8 cellular contexts compared by ENCODE assay signal in genomic region chr15:29268706-29269484, GRCh38. TPM values are rescaled to one million over a fixed set of nuclear protein-coding genes. Genes with fewer than 3 reads are reported as not detected.
DNase-seq lines count a peak whose midpoint lies in the region; ATAC-seq, FAIRE-seq and TF ChIP-seq lines count a peak whose summit lies in the region.

No MANE protein-coding gene starts in this region.

- ATAC-seq in GM19372 (IDR thresholded peaks at IDR 0.05; ENCODE audit: low read depth, unreplicated experiment) (peak; percentile 18), HG03469 (IDR thresholded peaks at IDR 0.05; ENCODE audit: unreplicated experiment) (peak; percentile 10), GM12878 (peak; percentile 62)

- H3K4me2 ChIP-seq in GM12878 (ENCODE audit: control insufficient read depth, insufficient read depth) = peak overlapping the region; percentile 83

- CTCF ChIA-PET in BJ (lab: Yijun Ruan, JAX) (interaction anchor here (1.4 kb wide), 1 partner anchor 165 kb away, joined by 3 read pairs; no protein-coding TSS in a partner anchor), GM12878 (lab: Yijun Ruan, JAX) (interaction anchor here (1.1 to 1.9 kb wide), 2 partner anchors 129 to 167 kb away, joined by 3 to 7 read pairs; no protein-coding TSS in a partner anchor)

- no peak for TF ChIP-seq CTCF in BJ (IDR thresholded peaks at IDR 0.05; ENCODE audit: insufficient read depth, low read depth, low read length)
- no peak for TF ChIP-seq CTCF in GM12878 (IDR thresholded peaks at IDR 0.05 in 2 of 3, conservative IDR thresholded peaks at IDR 0.05 in 1 of 3; ENCODE audit: control insufficient read depth in 2 of 3, extremely low read depth in 1 of 3, insufficient read depth in 1 of 3, low read depth in 3 of 3, low read length in 3 of 3)

- DNase-seq in BJ (ENCODE audit: low read depth) (no peak), GM12878 (ENCODE audit: low read depth, low spot score) (peak; percentile 7), small intestine (peak; percentile 49), NCI-H2196 treated with DMSO at 0.1 percent for 48 hours (lab: John Stamatoyannopoulos, UW; ENCODE audit: unreplicated experiment) (no peak)
- DNase-seq in T-helper 2 cell treated with Interferon-gamma antibody and Interleukin-4, amounts not matched to agents 5 μg/mL and 100 μg/mL, for 36 hours (ENCODE audit: low spot score) = peak; percentile 42

- H3K9me3 Mint-ChIP-seq in T-helper 2 cell treated with Interferon-gamma antibody and Interleukin-4, amounts not matched to agents 5 μg/mL and 100 μg/mL, for 36 hours = no peaks in the 10 kb centered on the region

- SMC1A ChIA-PET in GM12878 (lab: Charles Lee; ENCODE audit: uncharacterized antibody, unreplicated experiment) = interaction anchor here (0.8 to 1.7 kb wide), 4 partner anchors 10 to 167 kb away, joined by 3 to 4 read pairs (median 4); no protein-coding TSS in a partner anchor

- no peaks in the 10 kb centered on the region for H4K20me1 ChIP-seq in GM12878 (ENCODE audit: control insufficient read depth, insufficient read depth)

- peak overlapping the region; percentile 60 for H2AFZ ChIP-seq in GM12878 (ENCODE audit: control insufficient read depth, low read depth, low read length)

- H3K4me3 ChIP-seq in BJ (ENCODE audit: low read depth, low read length) (peak overlapping the region; percentile 52), GM12878 (peak overlapping the region; percentile 97), iPS-18c (ENCODE audit: insufficient read depth, low read depth, low read length) (peak overlapping the region; percentile 82), small intestine (ENCODE audit: low read depth in 1 of 2, low read length in 2 of 2) (peak overlapping the region; percentile 87 to 97)

- POLR2A ChIA-PET in BJ (lab: Charles Lee) = no interaction called here
- POLR2A ChIA-PET in GM12878 (lab: Charles Lee) = no interaction called here

- no peaks in the 10 kb centered on the region for H3K27me3 ChIP-seq in BJ (ENCODE audit: control insufficient read depth, insufficient read depth, low read length)
- no peaks in the 10 kb centered on the region for H3K27me3 ChIP-seq in GM12878 (replicated peaks in 1 of 2; ENCODE audit: control insufficient read depth in 2 of 2, insufficient read depth in 2 of 2, low read length in 1 of 2)
- no peaks in the 10 kb centered on the region for H3K27me3 ChIP-seq in small intestine (ENCODE audit: control insufficient read depth in 2 of 2, insufficient read depth in 2 of 2, low read length in 2 of 2)

- RAD21 ChIA-PET in GM12878 (lab: Charles Lee; ENCODE audit: unreplicated experiment) = interaction anchor here (1.5 kb wide), 1 partner anchor 40 kb away, joined by 6 read pairs; no protein-coding TSS in a partner anchor

- peak overlapping the region; percentile 84 for H3K27ac ChIP-seq in GM12878 (ENCODE audit: control insufficient read depth, insufficient read depth)
- peak overlapping the region; percentile 91 to 96 for H3K27ac ChIP-seq in small intestine (ENCODE audit: low read depth in 1 of 2, low read length in 1 of 2)

- peaks cover 3% of the 10 kb centered on the region for H3K27me3 Mint-ChIP-seq in T-helper 2 cell treated with Interferon-gamma antibody and Interleukin-4, amounts not matched to agents 5 μg/mL and 100 μg/mL, for 36 hours (ENCODE audit: low read depth)

- peaks cover 36% of the 10 kb centered on the region for H3K79me2 ChIP-seq in GM12878 (ENCODE audit: control insufficient read depth, insufficient read depth, low read length)

- H3K36me3 ChIP-seq in BJ (ENCODE audit: control insufficient read depth, insufficient read depth, low read length) = no peaks in the 10 kb centered on the region
- H3K36me3 ChIP-seq in GM12878 (ENCODE audit: control insufficient read depth in 2 of 2, insufficient read depth in 2 of 2, low read length in 1 of 2) = no peaks in the 10 kb centered on the region
- H3K36me3 ChIP-seq in small intestine (ENCODE audit: control insufficient read depth in 2 of 2, insufficient read depth in 2 of 2, low read length in 2 of 2) = no peaks in the 10 kb centered on the region

- H3K9me3 ChIP-seq in GM12878 (replicated peaks; ENCODE audit: control insufficient read depth, insufficient read depth, low read length) (no peaks in the 10 kb centered on the region), iPS-18c (ENCODE audit: control insufficient read depth, insufficient read depth, low read length) (no peaks in the 10 kb centered on the region), small intestine (ENCODE audit: control insufficient read depth, low read depth) (no peaks in the 10 kb centered on the region)

- peak overlapping the region; percentile 90 for H3K9ac ChIP-seq in GM12878 (ENCODE audit: control insufficient read depth, insufficient read depth, low read length)

- BruUV-seq in GM12878 (replicated peaks; lab: Mats Ljungman, UMichigan) = TSS peak; percentile 87

- FAIRE-seq in GM12878 (lab: Jason Lieb, UNC) (no peak), small intestine (lab: Jason Lieb, UNC) (no peak)

- H3K4me1 ChIP-seq in GM12878 (ENCODE audit: control insufficient read depth, insufficient read depth, low read length) (peaks cover 19% of the 10 kb centered on the region), small intestine (ENCODE audit: control insufficient read depth in 2 of 2, insufficient read depth in 1 of 2, low read depth in 1 of 2, low read length in 1 of 2) (peaks cover 2 to 4% of the 10 kb centered on the region in 2 donors)

- TF ChIP-seq EP300 in GM12878 (IDR thresholded peaks at IDR 0.05; ENCODE audit: borderline replicate concordance in 1 of 2, control insufficient read depth in 1 of 2, low read depth in 2 of 2, low read length in 2 of 2) = no peak

- H3K4me1 Mint-ChIP-seq in T-helper 2 cell treated with Interferon-gamma antibody and Interleukin-4, amounts not matched to agents 5 μg/mL and 100 μg/mL, for 36 hours (ENCODE audit: low read depth) = peaks cover 38% of the 10 kb centered on the region

- no peak for TF ChIP-seq POLR2A in GM12878 (IDR thresholded peaks at IDR 0.05; ENCODE audit: low read depth, low read length)

- TF ChIP-seq RAD21 in GM12878 (IDR thresholded peaks at IDR 0.05; ENCODE audit: insufficient read depth, low read depth, low read length) = no peak

- intact Hi-C loops in GM12878 (cut with micrococcal nuclease; ENCODE audit: unreplicated experiment) = no loop called here

- in situ Hi-C loops in GM12878 (cut with MboI) = no loop called here

- H3K36me3 Mint-ChIP-seq in T-helper 2 cell treated with Interferon-gamma antibody and Interleukin-4, amounts not matched to agents 5 μg/mL and 100 μg/mL, for 36 hours (ENCODE audit: low read depth) = peaks cover 2% of the 10 kb centered on the region

- peak overlapping the region; percentile 98 for H3K27ac Mint-ChIP-seq in T-helper 2 cell treated with Interferon-gamma antibody and Interleukin-4, amounts not matched to agents 5 μg/mL and 100 μg/mL, for 36 hours

- H3K4me3 Mint-ChIP-seq in T-helper 2 cell treated with Interferon-gamma antibody and Interleukin-4, amounts not matched to agents 5 μg/mL and 100 μg/mL, for 36 hours = peak overlapping the region; percentile 99

- WGBS in GM12878 (ENCODE audit: insufficient coverage, insufficient replicate concordance, low lambda C conversion rate, missing lambda C conversion rate) = 3% methylated on average over 35 of the region's 35 CpGs
- 3 to 6% (median 4%) methylated on average over 35 of the region's 35 CpGs for WGBS in small intestine, 3 donors

TF ChIP-seq in GM12878, 131 proteins besides CTCF, POLR2A, EP300 and RAD21 (continues in another document):
- TF ChIP-seq IRF4 (IDR thresholded peaks at IDR 0.05; ENCODE audit: low read depth, low read length) = no peak
- 0 out of 2 replicates have a peak, but pooled peaks have one; percentile 3 for TF ChIP-seq SMAD5 (IDR thresholded peaks at IDR 0.05; ENCODE audit: low read depth)
- TF ChIP-seq MYB (IDR thresholded peaks at IDR 0.05; ENCODE audit: borderline replicate concordance, low read depth, low read length) = no peak
- TF ChIP-seq ZZZ3 (IDR thresholded peaks at IDR 0.05; ENCODE audit: control insufficient read depth, insufficient read length, low read depth) = no peak
- TF ChIP-seq NR2F1 (conservative IDR thresholded peaks at IDR 0.05) = no peak
- TF ChIP-seq ZSCAN29 (IDR thresholded peaks at IDR 0.05) = no peak
- no peak for TF ChIP-seq MEF2A (IDR thresholded peaks at IDR 0.05; ENCODE audit: insufficient read depth, low read depth, low read length)
- TF ChIP-seq EGR1 (IDR thresholded peaks at IDR 0.05; ENCODE audit: borderline replicate concordance in 1 of 2, low read depth in 2 of 2, low read length in 2 of 2) = peak in 1 of 2 experiments; percentile 31; a peak in 1 of 3 replicates
- no peak for TF ChIP-seq KDM1A (IDR thresholded peaks at IDR 0.05; ENCODE audit: borderline replicate concordance)
- TF ChIP-seq NFXL1 (IDR thresholded peaks at IDR 0.05; ENCODE audit: borderline replicate concordance) = no peak
- no peak for TF ChIP-seq SUZ12 (IDR thresholded peaks at IDR 0.05; ENCODE audit: unreplicated experiment)
- TF ChIP-seq CHD1 (IDR thresholded peaks at IDR 0.05; ENCODE audit: low read depth, low read length) = no peak
- TF ChIP-seq POLR2AphosphoS2 (IDR thresholded peaks at IDR 0.05; ENCODE audit: low read depth, low read length) = no peak; the same call in 1 of the 2 replicates
- TF ChIP-seq MXI1 (IDR thresholded peaks at IDR 0.05; ENCODE audit: low read depth, low read length) = no peak
- peak; percentile 51 for TF ChIP-seq JUNB (IDR thresholded peaks at IDR 0.05)

RNA-seq across cellular contexts. Expression of gene NSMCE3, which starts 0.7 kb away (rescaled TPM):
- polyA plus RNA-seq in BJ (2011; rRNA removed) (9.7 TPM in 2 replicates), GM12878 (2011; rRNA removed) (30.0 and 30.3 TPM in 2 replicates), GM12878 (2014; fragmentation: Illumina TruSeq; extraction: Trizol) (18.4 and 23.3 TPM in 2 replicates), GM12878 (2014; fragmentation: Nextera tagmentation; extraction: Ambion mirVana) (1 to 10 TPM; 3.7 to 7.0 TPM), GM12878 (2014; rRNA removed) (20.5 and 23.3 TPM in 2 replicates), GM12878 (2016; fragmentation: Nextera tagmentation; extraction: Ambion mirVana) (10 to 100 TPM; 19.4 to 22.1 TPM), small intestine (1 to 10 TPM; 2.2 to 4.2 (median 3.6) TPM)
- polyA minus RNA-seq in BJ (2011; rRNA and poly(A)+ RNA removed) = 5.3 and 7.5 TPM in 2 replicates
- 19.4 and 19.6 TPM in 2 replicates for total RNA-seq in GM12878 (2013; cell fraction: nucleolus; rRNA removed)
- total RNA-seq in GM12878 (2014; rRNA removed) (23.6 and 27.1 TPM in 2 replicates), GM12878 (2014; rRNA removed; fragmentation: Illumina TruSeq; extraction: Trizol) (18.6 and 19.1 TPM in 2 replicates), GM12878 (2021) (17.5 and 17.8 TPM in 2 replicates)
- 4.6 TPM for polyA plus RNA-seq in GM12878 (2011; ENCODE audit: low read depth)
- polyA plus RNA-seq in GM12878 (2011; cell fraction: cytosol; rRNA removed) = 21.9 and 22.6 TPM in 2 replicates
- 14.8 and 16.3 TPM in 2 replicates for polyA plus RNA-seq in GM12878 (2011; cell fraction: nucleus; rRNA removed)
- 9.9 and 16.5 TPM in 2 replicates for polyA plus RNA-seq in GM12878 (2012)
- 11.3 and 16.1 TPM in 2 replicates for polyA minus RNA-seq in GM12878 (2011; rRNA and poly(A)+ RNA removed)
- 7.8 and 8.6 TPM in 2 replicates for polyA minus RNA-seq in GM12878 (2011; cell fraction: cytosol; rRNA and poly(A)+ RNA removed)
- polyA minus RNA-seq in GM12878 (2011; cell fraction: nucleus; rRNA and poly(A)+ RNA removed) = 12.9 and 17.8 TPM in 2 replicates

Comparison
In these comparisons a context has a peak if more than half of its experiments do, and no peak if none do; other contexts are left out.
1. DNase-seq: peak in T-helper 2 cell treated with Interferon-gamma antibody and Interleukin-4, amounts not matched to agents 5 μg/mL and 100 μg/mL, for 36 hours (single experiment), GM12878 (single experiment) and small intestine (single experiment); none in BJ (single experiment) and NCI-H2196 treated with DMSO at 0.1 percent for 48 hours (single experiment).
2. ATAC-seq: peak in every context shown above with its lines; median percentile 62 in GM12878; 18 in GM19372; 10 in HG03469.
3. Peak in every context shown above with its lines, with median percentiles within 50 percentile points of each other: H3K4me3 ChIP-seq.